8 cellular contexts compared by ENCODE assay signal in genomic region chrX:134172588-134173259, GRCh38.
A peak's percentile ranks its signal among the peaks of the same experiment; 100 is the strongest.
DNase-seq lines count a peak whose midpoint lies in the region; ATAC-seq, FAIRE-seq and TF ChIP-seq lines count a peak whose summit lies in the region.

No MANE protein-coding gene starts in this region.

- peaks cover 12% of the 10 kb centered on the region for H3K4me1 Mint-ChIP-seq in dendritic cell treated with granulocyte-macrophage colony-stimulating factor and Interleukin-4, amounts not matched to agents 40 ng/mL and 50 ng/mL, for 4 days (ENCODE audit: low read depth)

- H3K27ac ChIP-seq in VCaP = peak overlapping the region; percentile 95

- intact Hi-C loops in dendritic cell treated with granulocyte-macrophage colony-stimulating factor and Interleukin-4, amounts not matched to agents 40 ng/mL and 50 ng/mL, for 4 days (cut with micrococcal nuclease) = no loop called here

- DNase-seq in COLO668 (lab: John Stamatoyannopoulos, UW; ENCODE audit: unreplicated experiment) (peak; percentile 4), medulla oblongata (ENCODE audit: extremely low spot score) (peak; percentile 52), H4 (ENCODE audit: low spot score) (no peak), HTR-8/SVneo (ENCODE audit: insufficient read length, low spot score) (no peak)
- DNase-seq in stimulated activated naive CD8-positive, alpha-beta T cell treated with anti-CD3 and anti-CD28 coated beads, Interleukin-15, Interleukin-2, amounts not matched to agents 100 U/mL and 50 U/mL, for 24 hours = peak; percentile 49

- peaks cover 29% of the 10 kb centered on the region for H3K27me3 Mint-ChIP-seq in dendritic cell treated with granulocyte-macrophage colony-stimulating factor and Interleukin-4, amounts not matched to agents 40 ng/mL and 50 ng/mL, for 4 days

- H3K27ac Mint-ChIP-seq in dendritic cell treated with granulocyte-macrophage colony-stimulating factor and Interleukin-4, amounts not matched to agents 40 ng/mL and 50 ng/mL, for 4 days = no peak overlapping the region

- H3K36me3 Mint-ChIP-seq in dendritic cell treated with granulocyte-macrophage colony-stimulating factor and Interleukin-4, amounts not matched to agents 40 ng/mL and 50 ng/mL, for 4 days (ENCODE audit: low read depth) = no peaks in the 10 kb centered on the region

- ATAC-seq in HG02623 (IDR thresholded peaks at IDR 0.05; ENCODE audit: unreplicated experiment) = peak; percentile 37
- ATAC-seq in stimulated activated naive CD8-positive, alpha-beta T cell treated with anti-CD3 and anti-CD28 coated beads, Interleukin-15, Interleukin-2, amounts not matched to agents 100 U/mL and 50 U/mL, for 24 hours = peak; percentile 47

- TF ChIP-seq CTCF in VCaP (conservative IDR thresholded peaks at IDR 0.05) = no peak

- peak overlapping the region; percentile 76 for H3K4me3 Mint-ChIP-seq in dendritic cell treated with granulocyte-macrophage colony-stimulating factor and Interleukin-4, amounts not matched to agents 40 ng/mL and 50 ng/mL, for 4 days

- no peak for FAIRE-seq in HTR-8/SVneo (lab: Jason Lieb, UNC)

- H3K9me3 Mint-ChIP-seq in dendritic cell treated with granulocyte-macrophage colony-stimulating factor and Interleukin-4, amounts not matched to agents 40 ng/mL and 50 ng/mL, for 4 days = no peaks in the 10 kb centered on the region

Comparison
In these comparisons a context has a peak if more than half of its experiments do, and no peak if none do; other contexts are left out.
1. DNase-seq: peak in COLO668 (single experiment), medulla oblongata (single experiment) and stimulated activated naive CD8-positive, alpha-beta T cell treated with anti-CD3 and anti-CD28 coated beads, Interleukin-15, Interleukin-2, amounts not matched to agents 100 U/mL and 50 U/mL, for 24 hours (single experiment); none in H4 (single experiment) and HTR-8/SVneo (single experiment).